Comparison of ENCODE assay signal across 29 cellular contexts in genomic region chr3:128357538-128357937, GRCh38.
"Had no signal": no experiment of that assay in that cellular context is flagged by ENCODE, and none has a peak within 500 bp of the region (broad histone marks: within the 10 kb centered on the region; RNA-seq: fewer than 3 reads in every experiment).

No MANE protein-coding gene starts in this region.

- H3K4me3 ChIP-seq: dorsolateral prefrontal cortex, lung, mucosa of descending colon, neural progenitor cell, ovary, right lobe of liver, stomach, thyroid gland had no signal

- H3K27ac Mint-ChIP-seq: immature natural killer cell; memory B cell; mesothelial cell of epicardium; naive B cell; natural killer cell treated with Interleukin-12 subunit alpha and Interleukin-12 subunit beta and Interleukin-15 and Interleukin-18, amount 100 ng/mL, for 72 hours; type B pancreatic cell had no signal

- H3K27me3 ChIP-seq: dorsolateral prefrontal cortex, neural progenitor cell, ovary, right lobe of liver, stomach, thyroid gland had no signal

- H3K4me2 ChIP-seq: neural progenitor cell had no signal

- H2AFZ ChIP-seq: neural progenitor cell had no signal

- H3K9me3 Mint-ChIP-seq: immature natural killer cell; memory B cell; mesothelial cell of epicardium; naive B cell; natural killer cell treated with Interleukin-12 subunit alpha and Interleukin-12 subunit beta and Interleukin-15 and Interleukin-18, amount 100 ng/mL, for 72 hours; neural progenitor cell; type B pancreatic cell had no signal

- H3K27ac ChIP-seq: dorsolateral prefrontal cortex, neural progenitor cell, ovary, right lobe of liver, stomach, thyroid gland had no signal

- H3K27me3 Mint-ChIP-seq: memory B cell; naive B cell; natural killer cell treated with Interleukin-12 subunit alpha and Interleukin-12 subunit beta and Interleukin-15 and Interleukin-18, amount 100 ng/mL, for 72 hours; type B pancreatic cell had no signal

- ATAC-seq: left ventricle myocardium superior, right lobe of liver had no signal

- H3K36me3 Mint-ChIP-seq: natural killer cell treated with Interleukin-12 subunit alpha and Interleukin-12 subunit beta and Interleukin-15 and Interleukin-18, amount 100 ng/mL, for 72 hours; neural progenitor cell had no signal

- DNase-seq: cerebellar nuclear complex; dorsolateral prefrontal cortex; effector CD4-positive, alpha-beta T cell; hypothalamus; immature natural killer cell; islet precursor cell; left ventricle myocardium superior; mucosa of descending colon; naive B cell; nucleus accumbens; stimulated activated CD4-positive, alpha-beta T cell treated with anti-CD3 and anti-CD28 coated beads, Interleukin-12 subunit alpha, Interleukin-12 subunit beta, amount 100 ng/mL, for 4 hours; stimulated activated CD4-positive, alpha-beta T cell treated with anti-CD3 and anti-CD28 coated beads, Interleukin-1b, Interleukin-23, amount 100 ng/mL, for 48 hours; stimulated activated CD4-positive, alpha-beta T cell treated with anti-CD3 and anti-CD28 coated beads, Interleukin-4, amount 100 ng/mL, for 1 hour; stimulated activated CD8-positive, alpha-beta memory T cell treated with anti-CD3 and anti-CD28 coated beads, Interleukin-4, amount 100 ng/mL, for 48 hours; stimulated activated naive CD4-positive, alpha-beta T cell treated with Interleukin-2 at 50 U/mL for 16 hours; stomach; thyroid gland had no signal

- H3K4me1 Mint-ChIP-seq: immature natural killer cell, memory B cell had no signal

- H3K9ac ChIP-seq: neural progenitor cell had no signal

- H3K4me3 Mint-ChIP-seq: immature natural killer cell; memory B cell; mesothelial cell of epicardium; naive B cell; natural killer cell treated with Interleukin-12 subunit alpha and Interleukin-12 subunit beta and Interleukin-15 and Interleukin-18, amount 100 ng/mL, for 72 hours; neural progenitor cell had no signal

- H3K9me3 ChIP-seq: mucosa of descending colon, ovary, right lobe of liver, stomach, thyroid gland had no signal

- H3K36me3 ChIP-seq: neural progenitor cell, ovary, right lobe of liver had no signal

- FAIRE-seq: colon, frontal cortex, small intestine, urothelium cell line had no signal

- H3K4me1 ChIP-seq: right lobe of liver had no signal
